8 cellular contexts compared by ENCODE assay signal in genomic region chr19:29967623-29968022, GRCh38. TPM values are rescaled to one million over a fixed set of nuclear protein-coding genes. Genes with fewer than 3 reads are reported as not detected.
A peak's percentile ranks its signal among the peaks of the same experiment; 100 is the strongest.
DNase-seq lines count a peak whose midpoint lies in the region; ATAC-seq, FAIRE-seq and TF ChIP-seq lines count a peak whose summit lies in the region.

No MANE protein-coding gene starts in this region.

- H3K4me3 ChIP-seq in A549: no peak overlapping the region
- no peak overlapping the region for H3K4me3 ChIP-seq in SK-N-SH (ENCODE audit: low read depth in 2 of 2, low read length in 1 of 2)
- H3K4me3 ChIP-seq in fibroblast of pulmonary artery (replicated peaks; ENCODE audit: low read depth, low read length): no peak overlapping the region

- H3K9me3 ChIP-seq in A549 (no peaks in the 10 kb centered on the region), SK-N-SH (no peaks in the 10 kb centered on the region)

- POLR2A ChIA-PET in A549 (lab: Yijun Ruan, JAX) (no interaction called here), SK-N-SH (lab: Yijun Ruan, JAX) (interaction anchor here (0.5 to 1.0 kb wide), 2 partner anchors 26 to 343 kb away, joined by 4 read pairs; partner anchors contain the start of gene URI1)

- H3K4me1 ChIP-seq in A549: peaks cover 51% of the 10 kb centered on the region
- H3K4me1 ChIP-seq in SK-N-SH (ENCODE audit: control insufficient read depth in 1 of 2, insufficient read depth in 2 of 2, low read depth in 1 of 2, low read length in 1 of 2): peaks cover 15 to 72% of the 10 kb centered on the region in 2 experiments; a peak in 3 of 4 replicates

- FAIRE-seq in A549 (lab: Jason Lieb, UNC): no peak

- H4K20me1 ChIP-seq in SK-N-SH (ENCODE audit: insufficient read depth): peaks cover 86% of the 10 kb centered on the region

- no peaks in the 10 kb centered on the region for H3K9me2 ChIP-seq in SK-N-SH

- peaks cover 100% of the 10 kb centered on the region for H3K79me2 ChIP-seq in SK-N-SH (ENCODE audit: insufficient read depth)

- no peak overlapping the region for H3K27ac ChIP-seq in A549
- peak overlapping the region; percentile 30 to 69; a peak in 3 of 4 replicates for H3K27ac ChIP-seq in SK-N-SH (ENCODE audit: low read depth in 2 of 2, low read length in 1 of 2)

- peaks cover 16% of the 10 kb centered on the region for H3F3A ChIP-seq in SK-N-SH (replicated peaks; ENCODE audit: insufficient read depth)

- ATAC-seq in A549: peak in 1 of 2 experiments; percentile 10; a peak in 3 of 6 replicates
- ATAC-seq in HG02970 (IDR thresholded peaks at IDR 0.05; ENCODE audit: low FRiP score, unreplicated experiment): no peak
- ATAC-seq in HG03460 (IDR thresholded peaks at IDR 0.05; ENCODE audit: unreplicated experiment): no peak
- no peak for ATAC-seq in HG02884 (IDR thresholded peaks at IDR 0.05; ENCODE audit: unreplicated experiment)

- peak overlapping the region; percentile 2; the same call in 1 of the 3 replicates for H3K4me2 ChIP-seq in A549
- H3K4me2 ChIP-seq in SK-N-SH: no peak overlapping the region

- no peaks in the 10 kb centered on the region for H3K27me3 ChIP-seq in SK-N-SH (ENCODE audit: insufficient read depth)

- 79% methylated on average over 3 of the region's 3 CpGs for whole genome bisulfite sequencing in A549 (ENCODE audit: missing lambda C conversion rate)
- 58% methylated on average over 3 of the region's 3 CpGs for WGBS in SK-N-SH (ENCODE audit: low lambda C conversion rate)

- TF ChIP-seq POLR2A in A549 (IDR thresholded peaks at IDR 0.05; ENCODE audit: low read length): no peak

- CTCF ChIA-PET in A549 (lab: Yijun Ruan, JAX) (interaction anchor here (0.6 to 3.5 kb wide), 19 partner anchors 9 to 674 kb away, joined by 3 to 19 read pairs (median 4); partner anchors contain the start of gene POP4), SK-N-SH (lab: Yijun Ruan, JAX) (interaction anchor here (0.9 to 3.1 kb wide), 13 partner anchors 10 to 273 kb away, joined by 3 to 17 read pairs (median 5); no protein-coding TSS in a partner anchor)

- TF ChIP-seq CTCF in A549 (IDR thresholded peaks at IDR 0.05) (no peak), SK-N-SH (IDR thresholded peaks at IDR 0.05) (no peak), fibroblast of pulmonary artery (IDR thresholded peaks at IDR 0.05; ENCODE audit: low read length, missing control alignments) (no peak)

- H3K36me3 ChIP-seq in SK-N-SH (replicated peaks in 1 of 2; ENCODE audit: control insufficient read depth in 1 of 2, insufficient read depth in 2 of 2, low read length in 1 of 2): no peaks in the 10 kb centered on the region

- TF ChIP-seq EP300 in A549 (IDR thresholded peaks at IDR 0.05): no peak
- TF ChIP-seq EP300 in SK-N-SH (IDR thresholded peaks at IDR 0.05; ENCODE audit: borderline replicate concordance in 1 of 2, low read depth in 1 of 2, low read length in 1 of 2): no peak

- no peak for DNase-seq in A549 (ENCODE audit: low read depth in 1 of 2, low spot score in 1 of 2)
- DNase-seq in HCEC 1CT: peak; percentile 27
- no peak for DNase-seq in SK-N-SH
- peak; percentile 57 for DNase-seq in fibroblast of pulmonary artery (ENCODE audit: low read depth)
- no peak for DNase-seq in DMS79 treated with DMSO at 0.1 percent for 48 hours (lab: John Stamatoyannopoulos, UW)

- no peak overlapping the region for H3K9ac ChIP-seq in SK-N-SH

- no peak overlapping the region for H2AFZ ChIP-seq in SK-N-SH (ENCODE audit: low read depth)

- TF ChIP-seq RAD21 in A549 (conservative IDR thresholded peaks at IDR 0.05 in 1 of 2, IDR thresholded peaks at IDR 0.05 in 1 of 2): no peak
- no peak for TF ChIP-seq RAD21 in SK-N-SH (IDR thresholded peaks at IDR 0.05; ENCODE audit: low read length)

TF ChIP-seq in A549, 52 proteins besides CTCF, POLR2A, EP300 and RAD21:
- TF ChIP-seq PHF8 (IDR thresholded peaks at IDR 0.05; ENCODE audit: borderline replicate concordance, low read depth) (no peak), ZC3H11A (IDR thresholded peaks at IDR 0.05) (no peak), JUNB (IDR thresholded peaks at IDR 0.05) (no peak), MYC (IDR thresholded peaks at IDR 0.05; ENCODE audit: borderline replicate concordance, low read length) (no peak), HES2 (IDR thresholded peaks at IDR 0.05) (no peak), KDM5A (IDR thresholded peaks at IDR 0.05) (no peak), KDM1A (IDR thresholded peaks at IDR 0.05; ENCODE audit: low read depth) (no peak), FOSL2 (IDR thresholded peaks at IDR 0.05) (no peak), FOSL2 (CRISPR knock-in tag; IDR thresholded peaks at IDR 0.05) (no peak), CHD2 (IDR thresholded peaks at IDR 0.05; ENCODE audit: low read length, partially characterized antibody) (no peak), SMC3 (IDR thresholded peaks at IDR 0.05) (no peak), BHLHE40 (IDR thresholded peaks at IDR 0.05; ENCODE audit: low read depth, low read length) (no peak), EHMT2 (IDR thresholded peaks at IDR 0.05; ENCODE audit: low read depth) (no peak)
- TF ChIP-seq, protein P1, sequence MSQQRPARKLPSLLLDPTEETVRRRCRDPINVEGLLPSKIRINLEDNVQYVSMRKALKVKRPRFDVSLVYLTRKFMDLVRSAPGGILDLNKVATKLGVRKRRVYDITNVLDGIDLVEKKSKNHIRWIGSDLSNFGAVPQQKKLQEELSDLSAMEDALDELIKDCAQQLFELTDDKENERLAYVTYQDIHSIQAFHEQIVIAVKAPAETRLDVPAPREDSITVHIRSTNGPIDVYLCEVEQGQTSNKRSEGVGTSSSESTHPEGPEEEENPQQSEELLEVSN (IDR thresholded peaks at IDR 0.05; ENCODE audit: borderline replicate concordance, low read depth): no peak
- TF ChIP-seq, protein P2, sequence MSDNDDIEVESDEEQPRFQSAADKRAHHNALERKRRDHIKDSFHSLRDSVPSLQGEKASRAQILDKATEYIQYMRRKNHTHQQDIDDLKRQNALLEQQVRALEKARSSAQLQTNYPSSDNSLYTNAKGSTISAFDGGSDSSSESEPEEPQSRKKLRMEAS (IDR thresholded peaks at IDR 0.05): no peak

TF ChIP-seq in SK-N-SH, 30 proteins besides CTCF, POLR2A, EP300 and RAD21:
- TF ChIP-seq, protein P2 (IDR thresholded peaks at IDR 0.05; ENCODE audit: low read depth): no peak
- TF ChIP-seq FOXJ3 (CRISPR knock-in tag; IDR thresholded peaks at IDR 0.05) (no peak), NFIC (IDR thresholded peaks at IDR 0.05; ENCODE audit: borderline replicate concordance) (0 out of 2 replicates have a peak, but pooled peaks have one; percentile 5)

RNA-seq across cellular contexts. Expression of gene URI1, which starts 25.6 kb away (rescaled TPM):
- polyA plus RNA-seq in A549 (2011; rRNA removed): 157 and 228 TPM in 2 replicates
- polyA plus RNA-seq in A549 (2012; cell fraction: cytosol; rRNA removed): 49.3 and 63.3 TPM in 2 replicates
- polyA plus RNA-seq in A549 (2012; cell fraction: nucleus; rRNA removed): 13.8 and 26.8 TPM in 2 replicates
- 116 to 125 TPM (median 119 TPM) in 3 replicates for polyA plus RNA-seq in A549 (2017; fragmentation: RNase III; extraction: RNeasy Plus Mini Kit Qiagen cat#74134 plus additional on column Dnase treatment)
- polyA minus RNA-seq in A549 (2011; rRNA and poly(A)+ RNA removed): 112 and 125 TPM in 2 replicates
- 32.4 and 36.9 TPM in 2 replicates for polyA plus RNA-seq in SK-N-SH (2012; rRNA removed)
- 45.9 and 65.9 TPM in 2 replicates for polyA plus RNA-seq in SK-N-SH (2012; cell fraction: cytosol; rRNA removed)
- polyA plus RNA-seq in SK-N-SH (2012; cell fraction: nucleus; rRNA removed): 15.7 and 35.5 TPM in 2 replicates

Comparison
In these comparisons a context has a peak if more than half of its experiments do, and no peak if none do; other contexts are left out.
1. DNase-seq: peak in HCEC 1CT (single experiment) and fibroblast of pulmonary artery (single experiment); none in A549 (0 of 2), SK-N-SH (single experiment) and DMS79 treated with DMSO at 0.1 percent for 48 hours (single experiment).
2. H3K27ac ChIP-seq: peak in SK-N-SH (2 of 2); none in A549 (0 of 2).